ENCODE assay signal across 1 cellular context in genomic region chr3:31505353-31506048, GRCh38.
TF ChIP-seq lines count a peak whose summit lies in the region.

No MANE protein-coding gene starts in this region.

TF ChIP-seq in H1, 55 proteins besides CTCF, POLR2A, EP300 and RAD21:
- no peak for TF ChIP-seq CTBP2 (IDR thresholded peaks at IDR 0.05; ENCODE audit: borderline replicate concordance, insufficient read depth, insufficient read length, low read length)
- TF ChIP-seq SRF (IDR thresholded peaks at IDR 0.05; ENCODE audit: low read depth, low read length) = no peak
- TF ChIP-seq FOSL1 (IDR thresholded peaks at IDR 0.05; ENCODE audit: insufficient read depth, low read depth, low read length) = no peak
- TF ChIP-seq GABPA (IDR thresholded peaks at IDR 0.05; ENCODE audit: borderline replicate concordance, insufficient read depth, low read length) = no peak
- TF ChIP-seq ASH2L (IDR thresholded peaks at IDR 0.05; ENCODE audit: low read length) = peak; percentile 66
